ENCODE assay signal across 32 cellular contexts in the genomic region with DNA sequence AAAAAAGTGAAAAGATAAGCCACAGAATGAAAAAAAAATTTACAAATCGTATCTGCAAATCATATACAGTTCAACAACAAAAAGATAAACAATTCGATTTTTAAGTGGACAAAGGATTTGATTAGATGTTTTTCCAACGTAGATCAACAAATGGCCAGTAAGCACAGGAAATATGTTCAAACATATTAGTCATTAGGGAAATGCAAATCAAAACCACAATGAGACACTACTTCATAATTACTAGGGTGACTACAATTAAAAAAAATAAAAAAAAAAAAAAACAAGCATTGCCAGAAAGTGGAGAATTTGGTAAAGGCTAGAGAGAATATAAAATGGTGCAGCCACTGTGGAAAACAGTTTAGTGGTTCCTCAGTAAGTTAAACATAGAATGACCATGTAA. TPM values are rescaled to one million over a fixed set of nuclear protein-coding genes. Genes with fewer than 3 reads are reported as not detected.
"Had no signal": no experiment of that assay in that cellular context is flagged by ENCODE, and none has a peak within 500 bp of the region (broad histone marks: within the 10 kb centered on the region; RNA-seq: fewer than 3 reads in every experiment).

No MANE protein-coding gene starts in this region.

- H3K4me3 ChIP-seq: colonic mucosa, gastroesophageal sphincter, hepatocyte, right atrium auricular region, testis, transverse colon had no signal

- H3K36me3 ChIP-seq: colonic mucosa, right atrium auricular region, transverse colon had no signal

- DNase-seq: activated B cell treated with CpG ODN at 0.5 μM for 24 hours; activated CD4-positive, alpha-beta T cell treated with anti-CD3 and anti-CD28 coated beads for 4 hours; activated CD4-positive, alpha-beta T cell treated with anti-CD3 and anti-CD28 coated beads, Interleukin-2, amount 50 U/mL, for 4 hours; activated CD8-positive, alpha-beta memory T cell treated with anti-CD3 and anti-CD28 coated beads, Interleukin-2, amount 50 U/mL, for 4 hours; activated naive CD4-positive, alpha-beta T cell; activated T-cell treated with anti-CD3 and anti-CD28 coated beads, Interleukin-2, amount 50 U/mL, for 1 hour; cerebellar nuclear complex; colonic mucosa; effector CD8-positive, alpha-beta T cell; kidney; left colon; mammary epithelial cell; occipital lobe; stimulated activated CD4-positive, alpha-beta T cell treated with anti-CD3 and anti-CD28 coated beads, Interleukin-15, amount 100 ng/mL, for 24 hours; stimulated activated CD4-positive, alpha-beta T cell treated with anti-CD3 and anti-CD28 coated beads, Interleukin-2, amount 100 ng/mL, for 24 hours; stimulated activated naive CD4-positive, alpha-beta T cell treated with Interleukin-2 at 50 U/mL for 16 hours; testis; transverse colon had no signal

- ATAC-seq: activated naive CD4-positive, alpha-beta T cell treated with anti-CD3 and anti-CD28 coated beads, Interleukin-2, amount 50 U/mL, for 72 hours; gastroesophageal sphincter; left colon had no signal

- H3K27me3 ChIP-seq: colonic mucosa, gastroesophageal sphincter, hepatocyte, right atrium auricular region, testis, transverse colon had no signal

- H3K9me3 ChIP-seq: colonic mucosa, gastroesophageal sphincter, right atrium auricular region, testis, transverse colon had no signal

- H3K27ac Mint-ChIP-seq: activated B cell treated with CpG ODN at 0.5 μM for 24 hours; activated naive CD4-positive, alpha-beta T cell treated with anti-CD3 and anti-CD28 coated beads, Interleukin-2, amount 50 U/mL, for 72 hours had no signal

- FAIRE-seq: endometrium, kidney, urothelium cell line had no signal

- H3K27ac ChIP-seq: colonic mucosa, gastroesophageal sphincter, hepatocyte, right atrium auricular region, testis, transverse colon had no signal

- H3K27me3 Mint-ChIP-seq: activated B cell treated with CpG ODN at 0.5 μM for 24 hours had no signal

- H3K4me3 Mint-ChIP-seq: activated B cell treated with CpG ODN at 0.5 μM for 24 hours, neural crest cell had no signal

- H3K4me1 ChIP-seq: colonic mucosa had no signal

- H3K9me3 Mint-ChIP-seq: activated B cell treated with CpG ODN at 0.5 μM for 24 hours; activated naive CD4-positive, alpha-beta T cell treated with anti-CD3 and anti-CD28 coated beads, Interleukin-2, amount 50 U/mL, for 72 hours; neural crest cell had no signal

RNA-seq across cellular contexts. Expression of gene RNU4ATAC, which starts 38.3 kb away (rescaled TPM):
- total RNA-seq: activated B cell treated with CpG ODN at 0.5 μM for 24 hours; activated CD8-positive, alpha-beta memory T cell treated with anti-CD3 and anti-CD28 coated beads for 36 hours; activated naive CD4-positive, alpha-beta T cell treated with anti-CD3 and anti-CD28 coated beads, Interleukin-2, amount 50 U/mL, for 72 hours; colonic mucosa; dermis microvascular lymphatic vessel endothelial cell; gastroesophageal sphincter; hepatocyte; left colon; liver; mucosa of gallbladder; neural crest cell; right atrium auricular region; T-helper 2 cell treated with Interferon-gamma antibody and Interleukin-4, amounts not matched to agents 100 ng/mL and 5 ng/mL, for 36 hours; testis had no signal
- polyA plus RNA-seq: esophagus, fibroblast of lung, mammary epithelial cell had no signal
